In genomic region chr16:87490799-87491521, GRCh38 we compare ENCODE assay signal across 8 cellular contexts. TPM values are rescaled to one million over a fixed set of nuclear protein-coding genes. Genes with fewer than 3 reads are reported as not detected.
DNase-seq lines count a peak whose midpoint lies in the region; ATAC-seq, FAIRE-seq and TF ChIP-seq lines count a peak whose summit lies in the region.
"Not testable (repeated sequence)": the region's sequence is repeated elsewhere in the genome, so short reads cannot be mapped to it uniquely, and the experiment has no call there.

No MANE protein-coding gene starts in this region.

- H3K36me3 ChIP-seq in HUES6 (ENCODE audit: control insufficient read depth, insufficient read depth, low read length); kidney (ENCODE audit: control insufficient read depth in 1 of 2, insufficient read depth in 2 of 2, low read length in 2 of 2); trophoblast cell (ENCODE audit: control insufficient read depth in 1 of 2, insufficient read depth in 2 of 2, low read length in 2 of 2): not testable (repeated sequence)

- peak overlapping the region; percentile 63 for H3K4me2 ChIP-seq in trophoblast cell (ENCODE audit: low read length)

- ATAC-seq in WTC11 = not testable (repeated sequence)

- H4K12ac ChIP-seq in trophoblast cell (ENCODE audit: low read depth, low read length) = not testable (repeated sequence)

- POLR2A ChIA-PET in AG04450 (lab: Yijun Ruan, JAX) = not testable (repeated sequence)
- POLR2A ChIA-PET in WTC11 (lab: Charles Lee) = interaction anchor here (0.5 kb wide), 1 partner anchor 9 kb away, joined by 6 read pairs; no protein-coding TSS in a partner anchor

- not testable (repeated sequence) for H3K27me3 Mint-ChIP-seq in WTC11 (ENCODE audit: low read depth)

- not testable (repeated sequence) for H2BK5ac ChIP-seq in trophoblast cell (ENCODE audit: low read depth, low read length, poor library complexity)

- peaks cover 51% of the 10 kb centered on the region for H3K4me1 Mint-ChIP-seq in WTC11

- H3K18ac ChIP-seq in trophoblast cell (ENCODE audit: low read length) = not testable (repeated sequence)

- not testable (repeated sequence) for H2BK120ac ChIP-seq in trophoblast cell (ENCODE audit: insufficient read depth, low read length, poor library complexity)

- H3K27me3 ChIP-seq in AG04450 (ENCODE audit: control insufficient read depth, insufficient read depth, low read length); trophoblast cell (ENCODE audit: insufficient read depth, low read length): not testable (repeated sequence)
- H3K27me3 ChIP-seq in HUES6 (ENCODE audit: control insufficient read depth, insufficient read depth, low read length) = peaks cover 16% of the 10 kb centered on the region; the same call in 1 of the 2 replicates

- FAIRE-seq in kidney (lab: Jason Lieb, UNC) = not testable (repeated sequence)

- H3K23ac ChIP-seq in trophoblast cell (ENCODE audit: low read length) = not testable (repeated sequence)

- H3K79me1 ChIP-seq in trophoblast cell (ENCODE audit: low read length) = not testable (repeated sequence)

- peak overlapping the region; percentile 17 for H3K9ac ChIP-seq in HUES6 (ENCODE audit: low read length)
- H3K9ac ChIP-seq in kidney (ENCODE audit: low read length in 2 of 2) = peak overlapping the region in 1 of 2 donors; percentile 48
- H3K9ac ChIP-seq in trophoblast cell (ENCODE audit: low read length) = not testable (repeated sequence)

- CTCF ChIA-PET in AG04450 (lab: Charles Lee) = interaction anchor here (1.2 kb wide), 1 partner anchor 145 kb away, joined by 4 read pairs; no protein-coding TSS in a partner anchor
- CTCF ChIA-PET in WTC11 (lab: Charles Lee) = interaction anchor here (1.3 to 1.6 kb wide), 2 partner anchors 29 to 80 kb away, joined by 4 to 5 read pairs; no protein-coding TSS in a partner anchor

- H3K4me1 ChIP-seq in HUES6 (ENCODE audit: control insufficient read depth, insufficient read depth, low read length) (peaks cover 34% of the 10 kb centered on the region), kidney (ENCODE audit: control insufficient read depth in 1 of 2, insufficient read depth in 1 of 2, low read depth in 1 of 2, low read length in 2 of 2) (peaks cover 33 to 35% of the 10 kb centered on the region in 2 donors), trophoblast cell (ENCODE audit: control insufficient read depth in 1 of 2, insufficient read depth in 2 of 2, low read length in 2 of 2) (peaks cover 12 to 23% of the 10 kb centered on the region in 2 experiments)

- DNase-seq in AG04450 (ENCODE audit: low read depth, low spot score); WTC11 (ENCODE audit: low spot score); kidney; trophoblast cell: not testable (repeated sequence)
- DNase-seq in activated effector memory CD4-positive, alpha-beta T cell treated with Interleukin-2 at 50 U/mL for 16 hours = peak; percentile 48
- peak; percentile 63 for DNase-seq in effector CD4-positive, alpha-beta T cell
- DNase-seq in stimulated activated CD8-positive, alpha-beta memory T cell treated with anti-CD3 and anti-CD28 coated beads, Interleukin-4, amount 100 ng/mL, for 24 hours (ENCODE audit: low read depth) = peak; percentile 36

- H3K27ac ChIP-seq in AG04450 (ENCODE audit: low read depth, low read length); HUES6 (ENCODE audit: low read depth, low read length); trophoblast cell (ENCODE audit: low read depth, low read length): not testable (repeated sequence)
- peak overlapping the region; percentile 23 to 67 for H3K27ac ChIP-seq in kidney (ENCODE audit: low read depth in 2 of 2, low read length in 2 of 2)

- no CpG with 5 or more reads among the region's 45 CpGs for WGBS in trophoblast cell (ENCODE audit: extremely low coverage, insufficient coverage, insufficient read length)

- not testable (repeated sequence) for H4K91ac ChIP-seq in trophoblast cell (ENCODE audit: low read depth, low read length)

- not testable (repeated sequence) for H3K36me3 Mint-ChIP-seq in WTC11

- not testable (repeated sequence) for H3K14ac ChIP-seq in trophoblast cell (ENCODE audit: low read length)

- H2BK12ac ChIP-seq in trophoblast cell (ENCODE audit: low read length) = not testable (repeated sequence)

- H4K8ac ChIP-seq in trophoblast cell (ENCODE audit: low read depth, low read length) = not testable (repeated sequence)

- H3K79me2 ChIP-seq in trophoblast cell (ENCODE audit: control insufficient read depth, insufficient read depth, low read length, poor library complexity) = not testable (repeated sequence)

- H3K4ac ChIP-seq in trophoblast cell (ENCODE audit: low read depth, low read length) = not testable (repeated sequence)

- not testable (repeated sequence) for H2AFZ ChIP-seq in trophoblast cell (ENCODE audit: insufficient read depth, low read length, poor library complexity)

- not testable (repeated sequence) for H2AK5ac ChIP-seq in trophoblast cell (ENCODE audit: low read length)

- TF ChIP-seq CTCF in AG04450 (IDR thresholded peaks at IDR 0.05; ENCODE audit: low read depth, low read length); WTC11 (IDR thresholded peaks at IDR 0.05); kidney (IDR thresholded peaks at IDR 0.05; ENCODE audit: borderline replicate concordance, extremely low read depth, insufficient read depth): not testable (repeated sequence)

- not testable (repeated sequence) for H3K9me3 Mint-ChIP-seq in WTC11

- H3K27ac Mint-ChIP-seq in WTC11 = not testable (repeated sequence)

- intact Hi-C loops in kidney (cut with DNase I) = not testable (repeated sequence)

- peak overlapping the region; percentile 65 for H3K4me3 ChIP-seq in AG04450 (ENCODE audit: low read depth, low read length)
- H3K4me3 ChIP-seq in HUES6 (ENCODE audit: low read depth, low read length) = peak overlapping the region; percentile 61
- H3K4me3 ChIP-seq in kidney (ENCODE audit: low read length in 2 of 2) = peak overlapping the region; percentile 56 to 71
- H3K4me3 ChIP-seq in trophoblast cell (ENCODE audit: low read depth, low read length) = peak overlapping the region; percentile 66

- peak overlapping the region; percentile 76 for H3K4me3 Mint-ChIP-seq in WTC11

- not testable (repeated sequence) for H3K9me3 ChIP-seq in AG04450 (ENCODE audit: control insufficient read depth, insufficient read depth, low read length); HUES6 (ENCODE audit: control insufficient read depth, insufficient read depth, low read depth, low read length); kidney (ENCODE audit: control insufficient read depth in 1 of 2, low read length in 2 of 2); trophoblast cell (ENCODE audit: insufficient read depth, low read depth, low read length)

TF ChIP-seq in WTC11, 78 proteins besides CTCF, POLR2A, EP300 and RAD21:
- 0 out of 2 replicates have a peak, but pooled peaks have one; percentile 15 for TF ChIP-seq GABPB1 (CRISPR knock-in tag; IDR thresholded peaks at IDR 0.05)
- TF ChIP-seq, protein P1, sequence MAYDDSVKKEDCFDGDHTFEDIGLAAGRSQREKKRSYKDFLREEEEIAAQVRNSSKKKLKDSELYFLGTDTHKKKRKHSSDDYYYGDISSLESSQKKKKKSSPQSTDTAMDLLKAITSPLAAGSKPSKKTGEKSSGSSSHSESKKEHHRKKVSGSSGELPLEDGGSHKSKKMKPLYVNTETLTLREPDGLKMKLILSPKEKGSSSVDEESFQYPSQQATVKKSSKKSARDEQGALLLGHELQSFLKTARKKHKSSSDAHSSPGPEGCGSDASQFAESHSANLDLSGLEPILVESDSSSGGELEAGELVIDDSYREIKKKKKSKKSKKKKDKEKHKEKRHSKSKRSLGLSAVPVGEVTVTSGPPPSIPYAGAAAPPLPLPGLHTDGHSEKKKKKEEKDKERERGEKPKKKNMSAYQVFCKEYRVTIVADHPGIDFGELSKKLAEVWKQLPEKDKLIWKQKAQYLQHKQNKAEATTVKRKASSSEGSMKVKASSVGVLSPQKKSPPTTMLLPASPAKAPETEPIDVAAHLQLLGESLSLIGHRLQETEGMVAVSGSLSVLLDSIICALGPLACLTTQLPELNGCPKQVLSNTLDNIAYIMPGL (CRISPR knock-in tag; IDR thresholded peaks at IDR 0.05) = 0 out of 2 replicates have a peak, but pooled peaks have one; percentile 6

RNA-seq across cellular contexts. Expression of gene ZCCHC14, which starts 1.9 kb away (rescaled TPM):
- polyA plus RNA-seq in AG04450 (2011; rRNA removed) (6.2 and 7.9 TPM in 2 replicates), kidney (ENCODE audit: insufficient read depth, low read depth, low replicate concordance) (6.4 TPM)
- 13.4 and 15.4 TPM in 2 replicates for polyA minus RNA-seq in AG04450 (2011; rRNA and poly(A)+ RNA removed)
- total RNA-seq in WTC11 (2021) (30.6 to 33.8 TPM (median 30.9 TPM) in 3 replicates), kidney (32.8 TPM)
- 9.7 and 10.4 TPM in 2 replicates for polyA plus RNA-seq in trophoblast cell (2013)
